In the genomic region with DNA sequence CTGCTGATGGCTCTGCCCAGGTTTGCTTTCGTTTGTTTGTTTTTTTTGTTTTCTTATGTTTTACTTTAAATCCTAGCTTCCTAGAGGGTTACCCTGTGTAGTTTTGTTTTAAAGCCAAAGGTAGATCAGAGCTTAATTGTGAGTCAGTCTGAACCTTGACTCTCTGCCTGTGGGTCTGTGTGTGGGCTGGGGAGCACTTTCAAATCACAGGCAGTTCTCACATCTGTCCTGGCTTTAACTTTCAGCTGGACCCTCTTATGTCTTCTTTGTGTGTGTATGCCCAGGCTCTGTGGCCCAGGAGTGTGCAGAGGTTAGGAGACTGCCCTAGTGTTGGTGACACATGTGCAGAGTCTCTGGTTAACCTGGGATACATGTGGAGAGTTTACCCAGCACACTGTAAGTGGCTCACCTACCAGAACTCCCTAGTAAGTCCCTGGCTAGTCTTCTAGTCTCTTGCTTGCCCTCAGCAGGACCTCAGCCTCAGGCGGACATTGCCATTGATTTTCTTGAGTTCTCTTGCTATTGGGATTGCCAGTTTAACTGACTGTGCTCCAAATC, we compare ENCODE assay signal across 20 cellular contexts. TPM values are rescaled to one million over a fixed set of nuclear protein-coding genes. Genes with fewer than 3 reads are reported as not detected.
DNase-seq lines count a peak whose midpoint lies in the region; ATAC-seq and TF ChIP-seq lines count a peak whose summit lies in the region.
"Had no signal": no experiment of that assay in that cellular context is flagged by ENCODE, and none has a peak within 500 bp of the region (broad histone marks: within the 10 kb centered on the region; RNA-seq: fewer than 3 reads in every experiment).

No MANE protein-coding gene starts in this region.

- H3K27ac ChIP-seq in RWPE2 (ENCODE audit: poor library complexity, severe bottlenecking) (peak overlapping the region; percentile 7), foreskin keratinocyte (no peak overlapping the region)
- H3K27ac ChIP-seq: coronary artery, heart right ventricle, parathyroid adenoma had no signal

- H3K9me3 Mint-ChIP-seq in natural killer cell = peaks cover 3 to 16% of the 10 kb centered on the region in 2 donors
- H3K9me3 Mint-ChIP-seq in natural killer cell treated with Interleukin-12 subunit alpha and Interleukin-12 subunit beta and Interleukin-15 and Interleukin-18, amount 100 ng/mL, for 72 hours = peaks cover 3% of the 10 kb centered on the region

- TF ChIP-seq CTCF in natural killer cell (IDR thresholded peaks at IDR 0.05) = no peak
- TF ChIP-seq CTCF in RWPE2 (IDR thresholded peaks at IDR 0.05; ENCODE audit: poor library complexity, severe bottlenecking) = no peak
- no peak for TF ChIP-seq CTCF in foreskin keratinocyte (conservative IDR thresholded peaks at IDR 0.05)

- peak overlapping the region; percentile 26 for H3K27ac Mint-ChIP-seq in natural killer cell
- H3K27ac Mint-ChIP-seq in natural killer cell treated with Interleukin-12 subunit alpha and Interleukin-12 subunit beta and Interleukin-15 and Interleukin-18, amount 100 ng/mL, for 72 hours = peak overlapping the region in 1 of 2 donors; percentile 4

- H3K27me3 ChIP-seq in RWPE2 (ENCODE audit: insufficient read depth, poor library complexity, severe bottlenecking) (no peaks in the 10 kb centered on the region), foreskin keratinocyte (no peaks in the 10 kb centered on the region)
- H3K27me3 ChIP-seq: heart right ventricle had no signal

- peaks cover 18% of the 10 kb centered on the region for H3K4me1 ChIP-seq in RWPE2 (ENCODE audit: insufficient read depth, poor library complexity, severe bottlenecking)
- peaks cover 22% of the 10 kb centered on the region for H3K4me1 ChIP-seq in foreskin keratinocyte
- H3K4me1 ChIP-seq: parathyroid adenoma had no signal

- H3K4me3 Mint-ChIP-seq in natural killer cell = no peak overlapping the region
- H3K4me3 Mint-ChIP-seq in natural killer cell treated with Interleukin-12 subunit alpha and Interleukin-12 subunit beta and Interleukin-15 and Interleukin-18, amount 100 ng/mL, for 72 hours = no peak overlapping the region

- H3K4me3 ChIP-seq in RWPE2 (ENCODE audit: severe bottlenecking) = no peak overlapping the region
- H3K4me3 ChIP-seq: coronary artery, heart right ventricle, smooth muscle cell had no signal

- H3K36me3 ChIP-seq in RWPE2 (ENCODE audit: low read depth) = peaks cover 26% of the 10 kb centered on the region

- H3K27me3 Mint-ChIP-seq in natural killer cell (ENCODE audit: low read depth in 2 of 2) = no peaks in the 10 kb centered on the region
- no peaks in the 10 kb centered on the region for H3K27me3 Mint-ChIP-seq in natural killer cell treated with Interleukin-12 subunit alpha and Interleukin-12 subunit beta and Interleukin-15 and Interleukin-18, amount 100 ng/mL, for 72 hours

- ATAC-seq in natural killer cell = no peak
- no peak for ATAC-seq in natural killer cell treated with Interleukin-12 subunit alpha and Interleukin-12 subunit beta and Interleukin-15 and Interleukin-18, amount 100 ng/mL, for 72 hours
- ATAC-seq in RWPE2 (ENCODE audit: low read depth) = no peak
- ATAC-seq in foreskin keratinocyte = peak; percentile 64
- ATAC-seq in HG02623 (IDR thresholded peaks at IDR 0.05; ENCODE audit: unreplicated experiment) = no peak
- no peak for ATAC-seq in GM21515 (IDR thresholded peaks at IDR 0.05; ENCODE audit: unreplicated experiment)
- ATAC-seq: heart right ventricle, PC-3, SK-N-SH treated with all-trans-retinoic acid at 6 μM for 48 hours had no signal

- H3K9me3 ChIP-seq in RWPE2 (ENCODE audit: severe bottlenecking) = peaks cover 8% of the 10 kb centered on the region

- no peak for DNase-seq in natural killer cell
- no peak for DNase-seq in natural killer cell treated with Interleukin-12 subunit alpha and Interleukin-12 subunit beta and Interleukin-15 and Interleukin-18, amount 100 ng/mL, for 72 hours (ENCODE audit: low spot score)
- DNase-seq in RWPE2 (ENCODE audit: low spot score) = no peak
- peak in 1 of 2 donors; percentile 34 for DNase-seq in foreskin keratinocyte
- DNase-seq in cortex of kidney (lab: John Stamatoyannopoulos, UW) = no peak
- DNase-seq in NCI-H1417 (lab: John Stamatoyannopoulos, UW) = no peak
- DNase-seq: amniotic stem cell; erythroblast; heart right ventricle; kidney glomerular epithelial cell; NCI-H2029; NCI-H524; PC-3; stimulated activated naive CD4-positive, alpha-beta T cell had no signal

- intact Hi-C loops in natural killer cell (cut with micrococcal nuclease) = no loop called here

- peaks cover 24% of the 10 kb centered on the region for H3K36me3 Mint-ChIP-seq in natural killer cell
- peaks cover 29% of the 10 kb centered on the region for H3K36me3 Mint-ChIP-seq in natural killer cell treated with Interleukin-12 subunit alpha and Interleukin-12 subunit beta and Interleukin-15 and Interleukin-18, amount 100 ng/mL, for 72 hours

- peaks cover 33 to 57% of the 10 kb centered on the region in 2 donors for H3K4me1 Mint-ChIP-seq in natural killer cell
- peaks cover 42 to 47% of the 10 kb centered on the region in 2 donors for H3K4me1 Mint-ChIP-seq in natural killer cell treated with Interleukin-12 subunit alpha and Interleukin-12 subunit beta and Interleukin-15 and Interleukin-18, amount 100 ng/mL, for 72 hours (ENCODE audit: low read depth in 2 of 2)

RNA-seq across cellular contexts. Expression of a gene that starts 19.0 kb away (rescaled TPM):
- 10 to 100 TPM; 26.3 to 37.9 (median 28.4) TPM for total RNA-seq in natural killer cell
- total RNA-seq in natural killer cell treated with Interleukin-12 subunit alpha and Interleukin-12 subunit beta and Interleukin-15 and Interleukin-18, amount 100 ng/mL, for 72 hours = 10 to 100 TPM; 28.3 to 39.4 TPM
- 19.0 and 23.0 TPM in 2 replicates for total RNA-seq in foreskin keratinocyte
- 5.1 and 5.2 TPM in 2 replicates for polyA plus RNA-seq in foreskin keratinocyte
